In genomic region chr4:152348670-152349069, GRCh38 we compare ENCODE assay signal across 9 cellular contexts.
DNase-seq lines count a peak whose midpoint lies in the region; ATAC-seq and TF ChIP-seq lines count a peak whose summit lies in the region.
"Had no signal": no experiment of that assay in that cellular context is flagged by ENCODE, and none has a peak within 500 bp of the region (broad histone marks: within the 10 kb centered on the region; RNA-seq: fewer than 3 reads in every experiment).

No MANE protein-coding gene starts in this region.

- CTCF ChIA-PET in activated naive CD4-positive, alpha-beta T cell treated with anti-CD3 and anti-CD28 coated beads for 36 hours (lab: Charles Lee): interaction anchor here (0.6 kb wide), 1 partner anchor 228 kb away, joined by 3 read pairs; no protein-coding TSS in a partner anchor

- H3K4me1 Mint-ChIP-seq in activated naive CD4-positive, alpha-beta T cell treated with anti-CD3 and anti-CD28 coated beads for 36 hours (ENCODE audit: low read depth): peaks cover 17% of the 10 kb centered on the region

- no peaks in the 10 kb centered on the region for H3K27me3 Mint-ChIP-seq in activated naive CD4-positive, alpha-beta T cell treated with anti-CD3 and anti-CD28 coated beads for 36 hours (ENCODE audit: low read depth)

- H3K36me3 Mint-ChIP-seq in activated naive CD4-positive, alpha-beta T cell treated with anti-CD3 and anti-CD28 coated beads for 36 hours (ENCODE audit: low read depth): peaks cover 3% of the 10 kb centered on the region

- intact Hi-C loops in activated naive CD4-positive, alpha-beta T cell treated with anti-CD3 and anti-CD28 coated beads for 36 hours (cut with micrococcal nuclease): no loop called here

- DNase-seq in activated naive CD4-positive, alpha-beta T cell treated with anti-CD3 and anti-CD28 coated beads for 36 hours: peak; percentile 10
- no peak for DNase-seq in activated naive CD4-positive, alpha-beta T cell treated with Interleukin-2 at 50 U/mL for 16 hours
- DNase-seq in LNCaP clone FGC (ENCODE audit: low read depth): no peak
- peak; percentile 30 to 32 for DNase-seq in dermis microvascular lymphatic vessel endothelial cell (ENCODE audit: low read depth in 2 of 2)
- peak; percentile 15 for DNase-seq in putamen (ENCODE audit: low spot score)
- DNase-seq in stimulated activated CD4-positive, alpha-beta T cell treated with anti-CD3 and anti-CD28 coated beads, Interleukin-2, amount 100 ng/mL, for 48 hours: no peak
- no peak for DNase-seq in SHP77 treated with DMSO at 0.1 percent for 48 hours (lab: John Stamatoyannopoulos, UW)

- no peak overlapping the region for H3K4me3 ChIP-seq in LNCaP clone FGC (ENCODE audit: low read depth, low read length)
- H3K4me3 ChIP-seq: lung had no signal

- no peak overlapping the region for H3K27ac Mint-ChIP-seq in activated naive CD4-positive, alpha-beta T cell treated with anti-CD3 and anti-CD28 coated beads for 36 hours

- ATAC-seq in HG02970 (IDR thresholded peaks at IDR 0.05; ENCODE audit: low FRiP score, unreplicated experiment): no peak

- H3K4me3 Mint-ChIP-seq in activated naive CD4-positive, alpha-beta T cell treated with anti-CD3 and anti-CD28 coated beads for 36 hours: no peak overlapping the region

- TF ChIP-seq CTCF in LNCaP clone FGC (IDR thresholded peaks at IDR 0.05; ENCODE audit: control insufficient read depth, extremely low read depth, insufficient read depth): peak; percentile 40

- no peaks in the 10 kb centered on the region for H3K9me3 Mint-ChIP-seq in activated naive CD4-positive, alpha-beta T cell treated with anti-CD3 and anti-CD28 coated beads for 36 hours

Comparison
In these comparisons a context has a peak if more than half of its experiments do, and no peak if none do; other contexts are left out.
1. DNase-seq: peak in activated naive CD4-positive, alpha-beta T cell treated with anti-CD3 and anti-CD28 coated beads for 36 hours (single experiment), dermis microvascular lymphatic vessel endothelial cell (2 of 2) and putamen (single experiment); none in activated naive CD4-positive, alpha-beta T cell treated with Interleukin-2 at 50 U/mL for 16 hours (single experiment), LNCaP clone FGC (single experiment), stimulated activated CD4-positive, alpha-beta T cell treated with anti-CD3 and anti-CD28 coated beads, Interleukin-2, amount 100 ng/mL, for 48 hours (0 of 2) and SHP77 treated with DMSO at 0.1 percent for 48 hours (single experiment).